12 cellular contexts compared by ENCODE assay signal in the genomic region with DNA sequence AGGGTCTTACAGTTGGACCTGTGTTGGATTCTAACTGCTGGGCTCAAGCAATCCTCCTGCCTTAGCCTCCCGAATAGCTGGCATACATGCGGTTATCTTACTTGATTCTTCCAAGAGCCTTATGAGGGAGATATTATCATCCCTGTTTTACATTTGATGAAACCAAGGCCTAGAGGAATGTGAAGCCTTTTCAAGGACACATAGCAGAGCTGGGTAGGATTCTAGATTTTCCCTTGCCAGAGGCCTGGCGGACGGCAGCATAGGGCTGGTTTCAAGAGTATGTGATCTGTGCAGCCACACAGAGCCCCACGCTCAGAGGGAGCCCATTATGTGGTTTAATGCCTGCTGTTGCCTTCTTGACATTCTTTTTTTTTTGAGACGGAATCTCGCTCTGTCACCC.
"Had no signal": no experiment of that assay in that cellular context is flagged by ENCODE, and none has a peak within 500 bp of the region (broad histone marks: within the 10 kb centered on the region; RNA-seq: fewer than 3 reads in every experiment).

No MANE protein-coding gene starts in this region.

- H3K9me3 ChIP-seq: thoracic aorta had no signal

- H3K27ac ChIP-seq: neutrophil, thoracic aorta had no signal

- H3K4me3 ChIP-seq: thoracic aorta had no signal

- DNase-seq: effector memory CD4-positive, alpha-beta T cell; immature natural killer cell; mesendoderm; naive thymus-derived CD8-positive, alpha-beta T cell; right cardiac atrium; stimulated activated CD4-positive, alpha-beta T cell treated with anti-CD3 and anti-CD28 coated beads, Interleukin-15, amount 100 ng/mL, for 24 hours; stimulated activated CD4-positive, alpha-beta T cell treated with anti-CD3 and anti-CD28 coated beads, Interleukin-1b, Interleukin-23, amount 100 ng/mL, for 48 hours; stimulated activated CD4-positive, alpha-beta T cell treated with anti-CD3 and anti-CD28 coated beads, Interleukin-4, amount 100 ng/mL, for 24 hours had no signal

- ATAC-seq: esophagus mucosa; naive thymus-derived CD8-positive, alpha-beta T cell; stimulated activated memory B cell treated with anti-CD40 and anti-IgM and Interleukin-4, amounts not matched to agents 10 μg/mL and 1 μg/mL and 100 μg/mL, for 72 hours had no signal

- H3K27me3 ChIP-seq: neutrophil had no signal
